In the genomic region with DNA sequence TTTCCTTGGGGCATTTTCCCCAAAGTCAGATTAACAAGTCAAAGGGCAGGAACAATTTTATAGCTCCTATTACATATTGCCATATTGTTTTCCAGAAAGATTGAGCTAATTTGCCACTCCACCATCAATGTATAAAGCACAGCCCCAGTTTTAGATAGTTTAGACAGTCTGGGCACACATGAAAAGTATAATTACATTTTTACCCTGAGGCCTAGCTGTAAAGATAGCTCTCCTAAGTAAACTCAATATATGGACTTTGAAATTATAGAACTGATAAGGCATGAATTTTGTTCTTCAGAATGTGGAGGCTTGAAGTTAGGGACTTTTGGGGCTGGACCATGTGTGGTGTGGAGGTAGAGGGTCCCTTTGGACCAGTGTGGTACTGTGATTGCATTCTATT, we compare ENCODE assay signal across 13 cellular contexts.
DNase-seq lines count a peak whose midpoint lies in the region; ATAC-seq and TF ChIP-seq lines count a peak whose summit lies in the region.
"Had no signal": no experiment of that assay in that cellular context is flagged by ENCODE, and none has a peak within 500 bp of the region (broad histone marks: within the 10 kb centered on the region; RNA-seq: fewer than 3 reads in every experiment).

No MANE protein-coding gene starts in this region.

- no peak for TF ChIP-seq EP300 in stomach (IDR thresholded peaks at IDR 0.05)

- intact Hi-C loops in colonic mucosa (cut with DNase I), result no loop called here
- intact Hi-C loops in mucosa of descending colon (cut with DNase I, micrococcal nuclease), result no loop called here
- intact Hi-C loops in stomach (cut with DNase I; ENCODE audit: low total_unique reads), result no loop called here

- no peak overlapping the region for H3K9ac ChIP-seq in colonic mucosa (ENCODE audit: low read depth in 2 of 2, low read length in 2 of 2)

- peaks cover 6% of the 10 kb centered on the region for H3K4me1 ChIP-seq in colonic mucosa
- H3K4me1 ChIP-seq in mucosa of descending colon (ENCODE audit: low read depth), result peaks cover 15% of the 10 kb centered on the region
- peaks cover 0 to 6% (median 0%) of the 10 kb centered on the region in 4 donors for H3K4me1 ChIP-seq in stomach

- peak; percentile 58 for ATAC-seq in mucosa of descending colon
- ATAC-seq in HG03469 (IDR thresholded peaks at IDR 0.05; ENCODE audit: unreplicated experiment), result no peak

- H3K27me3 ChIP-seq in colonic mucosa, result no peaks in the 10 kb centered on the region
- H3K27me3 ChIP-seq in stomach, result no peaks in the 10 kb centered on the region

- TF ChIP-seq POLR2A in stomach (IDR thresholded peaks at IDR 0.05), result no peak

- no peaks in the 10 kb centered on the region for H3K36me3 ChIP-seq in colonic mucosa
- no peaks in the 10 kb centered on the region for H3K36me3 ChIP-seq in mucosa of descending colon (ENCODE audit: low read depth)
- H3K36me3 ChIP-seq in stomach, result peaks cover 0 to 4% (median 0%) of the 10 kb centered on the region in 4 donors

- DNase-seq in colonic mucosa, result no peak
- DNase-seq in mucosa of descending colon, result no peak
- DNase-seq in stomach, result no peak
- DNase-seq in NCI-H510A treated with DMSO at 0.1 percent for 48 hours (lab: John Stamatoyannopoulos, UW), result no peak
- DNase-seq in HUDEP-2 (lab: John Stamatoyannopoulos, UW; ENCODE audit: unreplicated experiment in 76 of 76), result no peak
- DNase-seq: C1 segment of cervical spinal cord; Calu3; CD4-positive, alpha-beta T cell; DMS 273 treated with DMSO at 0.1 percent for 48 hours; HCEC 1CT; HFFc6 had no signal

- H3K9me3 ChIP-seq in colonic mucosa (no peaks in the 10 kb centered on the region), mucosa of descending colon (no peaks in the 10 kb centered on the region), stomach (no peaks in the 10 kb centered on the region)

- no peak overlapping the region for H3K4me3 ChIP-seq in colonic mucosa
- H3K4me3 ChIP-seq in mucosa of descending colon, result no peak overlapping the region
- no peak overlapping the region for H3K4me3 ChIP-seq in skin epidermis
- no peak overlapping the region for H3K4me3 ChIP-seq in stomach

- TF ChIP-seq CTCF in colonic mucosa (IDR thresholded peaks at IDR 0.05) (no peak), mucosa of descending colon (IDR thresholded peaks at IDR 0.05) (no peak), stomach (IDR thresholded peaks at IDR 0.05) (no peak)

- H3K27ac ChIP-seq in colonic mucosa, result peak overlapping the region; percentile 54
- H3K27ac ChIP-seq in skin epidermis, result peak overlapping the region in 12 of 21 experiments; percentile 17 to 78 (median 44)
- no peak overlapping the region for H3K27ac ChIP-seq in stomach

Comparison
In these comparisons a context has a peak if more than half of its experiments do, and no peak if none do; other contexts are left out.
1. H3K27ac ChIP-seq: peak in colonic mucosa (single experiment) and skin epidermis (12 of 21); none in stomach (0 of 5).